Comparison of ENCODE assay signal across 13 cellular contexts in the genomic region with DNA sequence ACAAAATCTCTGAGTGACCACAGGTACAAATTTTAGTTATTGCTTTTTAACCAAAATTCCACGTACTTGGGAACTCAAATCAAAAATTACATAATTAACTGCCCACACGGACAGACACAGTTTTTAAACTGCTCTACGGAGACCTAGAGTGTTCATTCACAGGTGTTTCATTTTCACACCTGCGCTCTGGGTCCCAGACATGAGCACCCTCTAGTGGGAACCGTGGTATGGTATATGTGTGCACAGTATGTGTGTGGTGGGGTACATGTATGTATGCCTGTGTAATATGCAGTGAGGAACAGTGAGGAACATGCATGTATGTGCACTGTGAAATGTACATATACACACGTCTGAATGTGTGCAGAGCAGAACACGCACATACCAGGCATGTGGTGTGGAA.
DNase-seq lines count a peak whose midpoint lies in the region; ATAC-seq and TF ChIP-seq lines count a peak whose summit lies in the region.
"Had no signal": no experiment of that assay in that cellular context is flagged by ENCODE, and none has a peak within 500 bp of the region (broad histone marks: within the 10 kb centered on the region; RNA-seq: fewer than 3 reads in every experiment).

No MANE protein-coding gene starts in this region.

- POLR2A ChIA-PET in activated CD4-positive, alpha-beta T cell treated with anti-CD3 and anti-CD28 coated beads for 36 hours (lab: Charles Lee) = no interaction called here
- POLR2A ChIA-PET in activated CD4-positive, alpha-beta T cell treated with anti-CD3 and anti-CD28 coated beads, Interleukin-2, amount 10 ng/mL, durations not matched to agents 7 days and 5 days (lab: Charles Lee) = no interaction called here

- H3K4me3 ChIP-seq in NB4 (ENCODE audit: low read depth, low read length) (no peak overlapping the region), epithelial cell of esophagus (ENCODE audit: low read length) (no peak overlapping the region)
- H3K4me3 ChIP-seq: prostate gland had no signal

- peak; percentile 16 for DNase-seq in activated CD4-positive, alpha-beta T cell treated with anti-CD3 and anti-CD28 coated beads for 36 hours
- DNase-seq in activated CD4-positive, alpha-beta T cell treated with anti-CD3 and anti-CD28 coated beads, Interleukin-2, amount 10 ng/mL, durations not matched to agents 7 days and 5 days = no peak
- DNase-seq in NB4 (ENCODE audit: low read depth) (no peak), epithelial cell of esophagus (ENCODE audit: low read depth) (no peak), progenitor cell of endocrine pancreas (ENCODE audit: low spot score, unreplicated experiment) (no peak), cerebellar nuclear complex (lab: John Stamatoyannopoulos, UW) (no peak), OCI-M2 (lab: John Stamatoyannopoulos, UW; ENCODE audit: unreplicated experiment) (no peak)
- no peak for DNase-seq in activated CD4-positive, alpha-beta T cell treated with anti-CD3 and anti-CD28 coated beads, Interleukin-2, amount 50 U/mL, for 1 hour
- DNase-seq: activated CD4-positive, alpha-beta T cell treated with anti-CD3 and anti-CD28 coated beads, Interleukin-2, amount 50 U/mL, for 4 hours; activated gamma-delta T cell treated with Interleukin-2 at 50 U/mL for 16 hours; DMS79; NCI-H187 treated with DMSO at 0.1 percent for 48 hours had no signal

- no peak overlapping the region for H3K4me3 Mint-ChIP-seq in activated CD4-positive, alpha-beta T cell treated with anti-CD3 and anti-CD28 coated beads for 36 hours
- no peak overlapping the region for H3K4me3 Mint-ChIP-seq in activated CD4-positive, alpha-beta T cell treated with anti-CD3 and anti-CD28 coated beads, Interleukin-2, amount 10 ng/mL, durations not matched to agents 7 days and 5 days
- H3K4me3 Mint-ChIP-seq in progenitor cell of endocrine pancreas (ENCODE audit: low read depth) = no peak overlapping the region

- CTCF ChIA-PET in activated CD4-positive, alpha-beta T cell treated with anti-CD3 and anti-CD28 coated beads for 36 hours (lab: Charles Lee) = no interaction called here
- CTCF ChIA-PET in activated CD4-positive, alpha-beta T cell treated with anti-CD3 and anti-CD28 coated beads, Interleukin-2, amount 10 ng/mL, durations not matched to agents 7 days and 5 days (lab: Charles Lee) = no interaction called here

- TF ChIP-seq POLR2A in NB4 (IDR thresholded peaks at IDR 0.05; ENCODE audit: extremely low read depth, insufficient read length) = no peak

- no peaks in the 10 kb centered on the region for H3K4me1 Mint-ChIP-seq in activated CD4-positive, alpha-beta T cell treated with anti-CD3 and anti-CD28 coated beads for 36 hours
- no peaks in the 10 kb centered on the region for H3K4me1 Mint-ChIP-seq in activated CD4-positive, alpha-beta T cell treated with anti-CD3 and anti-CD28 coated beads, Interleukin-2, amount 10 ng/mL, durations not matched to agents 7 days and 5 days
- H3K4me1 Mint-ChIP-seq in progenitor cell of endocrine pancreas (ENCODE audit: low read depth) = no peaks in the 10 kb centered on the region

- no peak overlapping the region for H3K27ac Mint-ChIP-seq in activated CD4-positive, alpha-beta T cell treated with anti-CD3 and anti-CD28 coated beads for 36 hours
- no peak overlapping the region for H3K27ac Mint-ChIP-seq in activated CD4-positive, alpha-beta T cell treated with anti-CD3 and anti-CD28 coated beads, Interleukin-2, amount 10 ng/mL, durations not matched to agents 7 days and 5 days
- peak overlapping the region; percentile 11 for H3K27ac Mint-ChIP-seq in progenitor cell of endocrine pancreas

- H3K27me3 Mint-ChIP-seq in activated CD4-positive, alpha-beta T cell treated with anti-CD3 and anti-CD28 coated beads for 36 hours = no peaks in the 10 kb centered on the region
- H3K27me3 Mint-ChIP-seq in activated CD4-positive, alpha-beta T cell treated with anti-CD3 and anti-CD28 coated beads, Interleukin-2, amount 10 ng/mL, durations not matched to agents 7 days and 5 days = no peaks in the 10 kb centered on the region
- no peaks in the 10 kb centered on the region for H3K27me3 Mint-ChIP-seq in progenitor cell of endocrine pancreas

- TF ChIP-seq CTCF in NB4 (IDR thresholded peaks at IDR 0.05; ENCODE audit: low read depth, low read length) (peak; percentile 8), epithelial cell of esophagus (IDR thresholded peaks at IDR 0.05; ENCODE audit: insufficient read depth, low read depth, low read length, missing control alignments) (peak; percentile 18), progenitor cell of endocrine pancreas (IDR thresholded peaks at IDR 0.05; ENCODE audit: unreplicated experiment) (peak; percentile 35)

- H3K36me3 Mint-ChIP-seq in activated CD4-positive, alpha-beta T cell treated with anti-CD3 and anti-CD28 coated beads for 36 hours (ENCODE audit: low read depth) = peaks cover 38% of the 10 kb centered on the region
- H3K36me3 Mint-ChIP-seq in activated CD4-positive, alpha-beta T cell treated with anti-CD3 and anti-CD28 coated beads, Interleukin-2, amount 10 ng/mL, durations not matched to agents 7 days and 5 days (ENCODE audit: low read depth) = peaks cover 34% of the 10 kb centered on the region
- H3K36me3 Mint-ChIP-seq in progenitor cell of endocrine pancreas (ENCODE audit: insufficient read depth) = peaks cover 51% of the 10 kb centered on the region

- ATAC-seq in activated CD4-positive, alpha-beta T cell treated with anti-CD3 and anti-CD28 coated beads for 36 hours = no peak

- H3K9me3 Mint-ChIP-seq in activated CD4-positive, alpha-beta T cell treated with anti-CD3 and anti-CD28 coated beads for 36 hours (ENCODE audit: low read depth) = no peaks in the 10 kb centered on the region
- H3K9me3 Mint-ChIP-seq in activated CD4-positive, alpha-beta T cell treated with anti-CD3 and anti-CD28 coated beads, Interleukin-2, amount 10 ng/mL, durations not matched to agents 7 days and 5 days = peaks cover 3% of the 10 kb centered on the region
- H3K9me3 Mint-ChIP-seq in progenitor cell of endocrine pancreas (ENCODE audit: low read depth) = peaks cover 7% of the 10 kb centered on the region

- intact Hi-C loops in activated CD4-positive, alpha-beta T cell treated with anti-CD3 and anti-CD28 coated beads for 36 hours (cut with DNase I, micrococcal nuclease) = no loop called here
